In genomic region chr6:159342146-159342545, GRCh38 we compare ENCODE assay signal across 11 cellular contexts.
"Had no signal": no experiment of that assay in that cellular context is flagged by ENCODE, and none has a peak within 500 bp of the region (broad histone marks: within the 10 kb centered on the region; RNA-seq: fewer than 3 reads in every experiment).

No MANE protein-coding gene starts in this region.

- H3K9me3 ChIP-seq: HAP-1 had no signal

- H3K36me3 ChIP-seq: HAP-1 had no signal

- H2AFZ ChIP-seq: GM23248, GM23338 had no signal

- H3K4me3 ChIP-seq: GM23248, GM23338, HAP-1 had no signal

- DNase-seq: GM23248, GOT3, H7, H9, HCEC 1CT, HFFc6 had no signal

- H3K4me2 ChIP-seq: GM23338 had no signal

- H3K9ac ChIP-seq: GM23248 had no signal

- FAIRE-seq: H1, H54 had no signal

- ATAC-seq: GM23338, HCT116 had no signal

- H3K27ac ChIP-seq: GM23248 had no signal

- H3K4me1 ChIP-seq: HAP-1 had no signal
